In the genomic region with DNA sequence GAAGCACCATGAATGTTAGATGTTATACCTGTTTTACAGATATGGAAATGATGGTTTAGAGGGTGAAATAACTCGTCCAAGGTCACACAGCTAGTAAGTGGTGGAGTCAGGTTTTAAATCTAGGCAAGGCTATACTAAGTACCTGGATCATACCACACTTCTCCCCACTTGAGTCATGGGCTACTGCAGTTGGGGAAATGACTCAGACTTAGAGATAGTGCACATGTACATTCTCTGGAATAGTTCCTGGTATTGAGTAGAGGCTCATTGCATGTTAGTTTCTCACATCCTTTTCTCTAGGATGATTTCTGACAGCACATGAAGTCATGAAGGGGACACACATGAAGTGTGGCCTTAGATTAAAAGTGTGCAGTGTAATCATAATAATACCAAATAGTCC, we compare ENCODE assay signal across 8 cellular contexts.
DNase-seq lines count a peak whose midpoint lies in the region; ATAC-seq and TF ChIP-seq lines count a peak whose summit lies in the region.

No MANE protein-coding gene starts in this region.

- peak; percentile 81 to 88 for ATAC-seq in activated T-cell treated with anti-CD3 and anti-CD28 coated beads, Interleukin-2, amount 50 U/mL, for 4 hours
- peak; percentile 74 for ATAC-seq in HG03025 (IDR thresholded peaks at IDR 0.05; ENCODE audit: low FRiP score, unreplicated experiment)

- TF ChIP-seq CTCF in nephron progenitor cell (IDR thresholded peaks at IDR 0.05): no peak

- peaks cover 2% of the 10 kb centered on the region for H3K36me3 Mint-ChIP-seq in activated T-cell treated with anti-CD3 and anti-CD28 coated beads, Interleukin-2, amount 50 U/mL, for 4 hours (ENCODE audit: insufficient read depth)
- H3K36me3 Mint-ChIP-seq in activated CD4-positive, alpha-beta T cell treated with anti-CD3 and anti-CD28 coated beads, Interleukin-2, amount 10 ng/mL, durations not matched to agents 24 days and 14 days (ENCODE audit: low read depth): peaks cover 7% of the 10 kb centered on the region
- H3K36me3 Mint-ChIP-seq in nephron progenitor cell (ENCODE audit: low read depth): no peaks in the 10 kb centered on the region

- no peak for DNase-seq in activated T-cell treated with anti-CD3 and anti-CD28 coated beads, Interleukin-2, amount 50 U/mL, for 4 hours
- DNase-seq in activated T-cell treated with anti-CD3 and anti-CD28 coated beads for 4 hours: no peak
- peak; percentile 72 for DNase-seq in activated CD4-positive, alpha-beta T cell treated with anti-CD3 and anti-CD28 coated beads, Interleukin-2, amount 10 ng/mL, durations not matched to agents 24 days and 14 days
- DNase-seq in skeletal muscle cell (ENCODE audit: low read depth): peak; percentile 61
- DNase-seq in nephron progenitor cell: no peak
- no peak for DNase-seq in NK-92 treated with Interleukin-12 subunit alpha and Interleukin-12 subunit beta, amount 100 ng/mL, for 24 hours (lab: John Stamatoyannopoulos, UW)
- no peak for DNase-seq in putamen (ENCODE audit: low spot score)

- H3K27ac Mint-ChIP-seq in activated CD4-positive, alpha-beta T cell treated with anti-CD3 and anti-CD28 coated beads, Interleukin-2, amount 10 ng/mL, durations not matched to agents 24 days and 14 days: peak overlapping the region; percentile 61
- no peak overlapping the region for H3K27ac Mint-ChIP-seq in nephron progenitor cell

- intact Hi-C loops in activated CD4-positive, alpha-beta T cell treated with anti-CD3 and anti-CD28 coated beads, Interleukin-2, amount 10 ng/mL, durations not matched to agents 24 days and 14 days (cut with micrococcal nuclease): loop anchor here (1.0 to 5.0 kb wide), 8 partner anchors 50 to 580 kb away; no protein-coding TSS in a partner anchor

- H3K27me3 Mint-ChIP-seq in activated T-cell treated with anti-CD3 and anti-CD28 coated beads, Interleukin-2, amount 50 U/mL, for 4 hours (ENCODE audit: low read depth): no peaks in the 10 kb centered on the region
- H3K27me3 Mint-ChIP-seq in activated CD4-positive, alpha-beta T cell treated with anti-CD3 and anti-CD28 coated beads, Interleukin-2, amount 10 ng/mL, durations not matched to agents 24 days and 14 days: no peaks in the 10 kb centered on the region
- peaks cover 2% of the 10 kb centered on the region for H3K27me3 Mint-ChIP-seq in nephron progenitor cell (ENCODE audit: low read depth, poor library complexity)

- H3K4me3 ChIP-seq in skeletal muscle cell (ENCODE audit: low read depth, low read length): no peak overlapping the region

- no peaks in the 10 kb centered on the region for H3K9me3 Mint-ChIP-seq in activated T-cell treated with anti-CD3 and anti-CD28 coated beads, Interleukin-2, amount 50 U/mL, for 4 hours
- H3K9me3 Mint-ChIP-seq in activated CD4-positive, alpha-beta T cell treated with anti-CD3 and anti-CD28 coated beads, Interleukin-2, amount 10 ng/mL, durations not matched to agents 24 days and 14 days: peaks cover 22% of the 10 kb centered on the region
- H3K9me3 Mint-ChIP-seq in nephron progenitor cell: peaks cover 8% of the 10 kb centered on the region

- H3K4me3 Mint-ChIP-seq in activated T-cell treated with anti-CD3 and anti-CD28 coated beads, Interleukin-2, amount 50 U/mL, for 4 hours: no peak overlapping the region
- H3K4me3 Mint-ChIP-seq in activated CD4-positive, alpha-beta T cell treated with anti-CD3 and anti-CD28 coated beads, Interleukin-2, amount 10 ng/mL, durations not matched to agents 24 days and 14 days: no peak overlapping the region
- H3K4me3 Mint-ChIP-seq in nephron progenitor cell: no peak overlapping the region

- peaks cover 46% of the 10 kb centered on the region for H3K4me1 Mint-ChIP-seq in activated T-cell treated with anti-CD3 and anti-CD28 coated beads, Interleukin-2, amount 50 U/mL, for 4 hours (ENCODE audit: low read depth)
- peaks cover 47% of the 10 kb centered on the region for H3K4me1 Mint-ChIP-seq in activated CD4-positive, alpha-beta T cell treated with anti-CD3 and anti-CD28 coated beads, Interleukin-2, amount 10 ng/mL, durations not matched to agents 24 days and 14 days
- H3K4me1 Mint-ChIP-seq in nephron progenitor cell: no peaks in the 10 kb centered on the region

Comparison
In these comparisons a context has a peak if more than half of its experiments do, and no peak if none do; other contexts are left out.
1. DNase-seq: peak in activated CD4-positive, alpha-beta T cell treated with anti-CD3 and anti-CD28 coated beads, Interleukin-2, amount 10 ng/mL, durations not matched to agents 24 days and 14 days (single experiment) and skeletal muscle cell (single experiment); none in activated T-cell treated with anti-CD3 and anti-CD28 coated beads, Interleukin-2, amount 50 U/mL, for 4 hours (single experiment), activated T-cell treated with anti-CD3 and anti-CD28 coated beads for 4 hours (single experiment), nephron progenitor cell (single experiment), NK-92 treated with Interleukin-12 subunit alpha and Interleukin-12 subunit beta, amount 100 ng/mL, for 24 hours (single experiment) and putamen (single experiment).